Comparison of ENCODE assay signal across 1 cellular context in the genomic region with DNA sequence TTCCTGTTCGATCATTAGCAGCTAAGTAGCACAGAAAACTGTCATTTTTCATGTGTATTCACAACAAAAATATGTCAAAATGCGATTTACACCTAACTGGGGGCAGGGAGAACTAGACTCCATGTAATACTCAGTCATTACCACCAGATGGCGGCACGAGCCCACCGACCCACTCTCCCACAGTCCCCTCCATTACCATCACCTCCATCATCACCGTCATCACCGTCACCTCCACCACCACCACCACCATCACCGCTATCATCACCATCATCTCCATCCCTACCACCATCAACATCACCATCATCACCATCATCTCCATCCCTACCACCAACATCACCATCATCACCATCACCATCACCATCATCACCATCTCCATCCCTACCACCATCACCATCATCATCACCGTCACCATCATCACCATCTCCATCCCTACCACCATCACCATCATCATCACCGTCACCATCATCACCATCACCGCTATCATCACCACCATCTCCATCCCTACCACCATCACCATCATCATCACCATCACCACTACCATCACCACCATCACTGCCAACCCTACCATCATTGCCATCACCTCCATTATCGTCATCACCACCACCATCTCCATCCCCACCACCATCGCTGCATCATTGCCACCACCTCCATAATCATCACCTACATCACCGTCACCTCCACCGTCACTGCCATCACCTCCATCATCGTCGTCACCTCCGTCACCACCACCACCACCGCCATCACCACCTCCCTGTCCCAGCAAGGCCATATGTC.
TF ChIP-seq lines count a peak whose summit lies in the region.

No MANE protein-coding gene starts in this region.

TF ChIP-seq in K562, 482 proteins besides CTCF, POLR2A, EP300 and RAD21 (continued from another document):
- TF ChIP-seq, protein P1, sequence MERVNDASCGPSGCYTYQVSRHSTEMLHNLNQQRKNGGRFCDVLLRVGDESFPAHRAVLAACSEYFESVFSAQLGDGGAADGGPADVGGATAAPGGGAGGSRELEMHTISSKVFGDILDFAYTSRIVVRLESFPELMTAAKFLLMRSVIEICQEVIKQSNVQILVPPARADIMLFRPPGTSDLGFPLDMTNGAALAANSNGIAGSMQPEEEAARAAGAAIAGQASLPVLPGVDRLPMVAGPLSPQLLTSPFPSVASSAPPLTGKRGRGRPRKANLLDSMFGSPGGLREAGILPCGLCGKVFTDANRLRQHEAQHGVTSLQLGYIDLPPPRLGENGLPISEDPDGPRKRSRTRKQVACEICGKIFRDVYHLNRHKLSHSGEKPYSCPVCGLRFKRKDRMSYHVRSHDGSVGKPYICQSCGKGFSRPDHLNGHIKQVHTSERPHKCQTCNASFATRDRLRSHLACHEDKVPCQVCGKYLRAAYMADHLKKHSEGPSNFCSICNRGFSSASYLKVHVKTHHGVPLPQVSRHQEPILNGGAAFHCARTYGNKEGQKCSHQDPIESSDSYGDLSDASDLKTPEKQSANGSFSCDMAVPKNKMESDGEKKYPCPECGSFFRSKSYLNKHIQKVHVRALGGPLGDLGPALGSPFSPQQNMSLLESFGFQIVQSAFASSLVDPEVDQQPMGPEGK (CRISPR knock-in tag; IDR thresholded peaks at IDR 0.05; ENCODE audit: borderline replicate concordance) = no peak
- no peak for TF ChIP-seq NFIX (CRISPR knock-in tag; IDR thresholded peaks at IDR 0.05; ENCODE audit: low read depth)
- TF ChIP-seq CBX1 (IDR thresholded peaks at IDR 0.05; ENCODE audit: low read depth) = no peak
- TF ChIP-seq HNRNPK (IDR thresholded peaks at IDR 0.05; ENCODE audit: low read depth, low read length, poor library complexity, severe bottlenecking) = no peak
- TF ChIP-seq ZC3H11A (IDR thresholded peaks at IDR 0.05; ENCODE audit: low read depth, low read length) = no peak
- no peak for TF ChIP-seq ZBTB8A (IDR thresholded peaks at IDR 0.05; ENCODE audit: partially characterized antibody)
- TF ChIP-seq BRD4 (IDR thresholded peaks at IDR 0.05) = no peak
- TF ChIP-seq ZNF436 (CRISPR knock-in tag; IDR thresholded peaks at IDR 0.05) = no peak
- no peak for TF ChIP-seq EWSR1 (IDR thresholded peaks at IDR 0.05; ENCODE audit: borderline replicate concordance, low read depth, partially characterized antibody)
- TF ChIP-seq ZNF184 (CRISPR knock-in tag; IDR thresholded peaks at IDR 0.05) = no peak
- TF ChIP-seq CSDE1 (IDR thresholded peaks at IDR 0.05) = peak in 1 of 2 experiments; percentile 34; a peak in 1 of 4 replicates
- no peak for TF ChIP-seq MEF2D (tag; conservative IDR thresholded peaks at IDR 0.05; ENCODE audit: low read depth)
- TF ChIP-seq PRPF4 (IDR thresholded peaks at IDR 0.05; ENCODE audit: insufficient read depth, low read depth, low read length, poor library complexity, severe bottlenecking) = no peak
- no peak for TF ChIP-seq POLR2H (tag; IDR thresholded peaks at IDR 0.05; ENCODE audit: low read depth)
- TF ChIP-seq BCL6 (CRISPR knock-in tag; IDR thresholded peaks at IDR 0.05) = no peak
- TF ChIP-seq HMG20B (CRISPR knock-in tag; IDR thresholded peaks at IDR 0.05) = no peak
- TF ChIP-seq FOXK2 (conservative IDR thresholded peaks at IDR 0.05 in 1 of 2, IDR thresholded peaks at IDR 0.05 in 1 of 2; ENCODE audit: low read depth in 2 of 2) = 0 out of 4 replicates have a peak, but pooled peaks of 1 of the 2 experiments have one; percentile 46
- no peak for TF ChIP-seq SIX5 (IDR thresholded peaks at IDR 0.05; ENCODE audit: borderline replicate concordance in 1 of 2, insufficient read depth in 1 of 2, low read depth in 1 of 2, low read length in 2 of 2)
- no peak for TF ChIP-seq ZNF140 (CRISPR knock-in tag; IDR thresholded peaks at IDR 0.05)
- TF ChIP-seq POU5F1 (IDR thresholded peaks at IDR 0.05; ENCODE audit: borderline replicate concordance, low read depth, low read length, partially characterized antibody) = no peak
- no peak for TF ChIP-seq FOXM1 (IDR thresholded peaks at IDR 0.05; ENCODE audit: low read depth)
- TF ChIP-seq FOXM1 (CRISPR knock-in tag; IDR thresholded peaks at IDR 0.05; ENCODE audit: low read depth) = no peak
- TF ChIP-seq FOSL1 (tag; conservative IDR thresholded peaks at IDR 0.05) = no peak
- TF ChIP-seq CREB1 (IDR thresholded peaks at IDR 0.05) = peak; percentile 17; the same call in 1 of the 2 replicates
- TF ChIP-seq CREB1 (CRISPR knock-in tag; IDR thresholded peaks at IDR 0.05) = no peak
- no peak for TF ChIP-seq POLR3A (IDR thresholded peaks at IDR 0.05; ENCODE audit: borderline replicate concordance, extremely low read depth, insufficient read depth, insufficient read length)
- TF ChIP-seq, protein P2, sequence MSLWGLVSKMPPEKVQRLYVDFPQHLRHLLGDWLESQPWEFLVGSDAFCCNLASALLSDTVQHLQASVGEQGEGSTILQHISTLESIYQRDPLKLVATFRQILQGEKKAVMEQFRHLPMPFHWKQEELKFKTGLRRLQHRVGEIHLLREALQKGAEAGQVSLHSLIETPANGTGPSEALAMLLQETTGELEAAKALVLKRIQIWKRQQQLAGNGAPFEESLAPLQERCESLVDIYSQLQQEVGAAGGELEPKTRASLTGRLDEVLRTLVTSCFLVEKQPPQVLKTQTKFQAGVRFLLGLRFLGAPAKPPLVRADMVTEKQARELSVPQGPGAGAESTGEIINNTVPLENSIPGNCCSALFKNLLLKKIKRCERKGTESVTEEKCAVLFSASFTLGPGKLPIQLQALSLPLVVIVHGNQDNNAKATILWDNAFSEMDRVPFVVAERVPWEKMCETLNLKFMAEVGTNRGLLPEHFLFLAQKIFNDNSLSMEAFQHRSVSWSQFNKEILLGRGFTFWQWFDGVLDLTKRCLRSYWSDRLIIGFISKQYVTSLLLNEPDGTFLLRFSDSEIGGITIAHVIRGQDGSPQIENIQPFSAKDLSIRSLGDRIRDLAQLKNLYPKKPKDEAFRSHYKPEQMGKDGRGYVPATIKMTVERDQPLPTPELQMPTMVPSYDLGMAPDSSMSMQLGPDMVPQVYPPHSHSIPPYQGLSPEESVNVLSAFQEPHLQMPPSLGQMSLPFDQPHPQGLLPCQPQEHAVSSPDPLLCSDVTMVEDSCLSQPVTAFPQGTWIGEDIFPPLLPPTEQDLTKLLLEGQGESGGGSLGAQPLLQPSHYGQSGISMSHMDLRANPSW (CRISPR knock-in tag; IDR thresholded peaks at IDR 0.05) = no peak
- TF ChIP-seq, protein P3, sequence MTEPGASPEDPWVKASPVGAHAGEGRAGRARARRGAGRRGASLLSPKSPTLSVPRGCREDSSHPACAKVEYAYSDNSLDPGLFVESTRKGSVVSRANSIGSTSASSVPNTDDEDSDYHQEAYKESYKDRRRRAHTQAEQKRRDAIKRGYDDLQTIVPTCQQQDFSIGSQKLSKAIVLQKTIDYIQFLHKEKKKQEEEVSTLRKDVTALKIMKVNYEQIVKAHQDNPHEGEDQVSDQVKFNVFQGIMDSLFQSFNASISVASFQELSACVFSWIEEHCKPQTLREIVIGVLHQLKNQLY (CRISPR knock-in tag; conservative IDR thresholded peaks at IDR 0.05) = no peak
- no peak for TF ChIP-seq SRSF7 (optimal IDR thresholded peaks at IDR 0.05; ENCODE audit: low read depth, low read length)
- TF ChIP-seq HCFC1 (IDR thresholded peaks at IDR 0.05; ENCODE audit: low read depth, low read length) = no peak
- no peak for TF ChIP-seq BACH1 (tag; IDR thresholded peaks at IDR 0.05)
- no peak for TF ChIP-seq NR3C1 (CRISPR knock-in tag; IDR thresholded peaks at IDR 0.05)
- TF ChIP-seq, protein P4, sequence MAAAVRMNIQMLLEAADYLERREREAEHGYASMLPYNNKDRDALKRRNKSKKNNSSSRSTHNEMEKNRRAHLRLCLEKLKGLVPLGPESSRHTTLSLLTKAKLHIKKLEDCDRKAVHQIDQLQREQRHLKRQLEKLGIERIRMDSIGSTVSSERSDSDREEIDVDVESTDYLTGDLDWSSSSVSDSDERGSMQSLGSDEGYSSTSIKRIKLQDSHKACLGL (CRISPR knock-in tag; IDR thresholded peaks at IDR 0.05; ENCODE audit: borderline replicate concordance, poor library complexity, severe bottlenecking) = no peak
- TF ChIP-seq CC2D1A (IDR thresholded peaks at IDR 0.05) = peak; percentile 95
- TF ChIP-seq, protein P5, sequence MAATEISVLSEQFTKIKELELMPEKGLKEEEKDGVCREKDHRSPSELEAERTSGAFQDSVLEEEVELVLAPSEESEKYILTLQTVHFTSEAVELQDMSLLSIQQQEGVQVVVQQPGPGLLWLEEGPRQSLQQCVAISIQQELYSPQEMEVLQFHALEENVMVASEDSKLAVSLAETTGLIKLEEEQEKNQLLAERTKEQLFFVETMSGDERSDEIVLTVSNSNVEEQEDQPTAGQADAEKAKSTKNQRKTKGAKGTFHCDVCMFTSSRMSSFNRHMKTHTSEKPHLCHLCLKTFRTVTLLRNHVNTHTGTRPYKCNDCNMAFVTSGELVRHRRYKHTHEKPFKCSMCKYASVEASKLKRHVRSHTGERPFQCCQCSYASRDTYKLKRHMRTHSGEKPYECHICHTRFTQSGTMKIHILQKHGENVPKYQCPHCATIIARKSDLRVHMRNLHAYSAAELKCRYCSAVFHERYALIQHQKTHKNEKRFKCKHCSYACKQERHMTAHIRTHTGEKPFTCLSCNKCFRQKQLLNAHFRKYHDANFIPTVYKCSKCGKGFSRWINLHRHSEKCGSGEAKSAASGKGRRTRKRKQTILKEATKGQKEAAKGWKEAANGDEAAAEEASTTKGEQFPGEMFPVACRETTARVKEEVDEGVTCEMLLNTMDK (IDR thresholded peaks at IDR 0.05; ENCODE audit: borderline replicate concordance, insufficient read depth, low read depth, low read length, poor library complexity, severe bottlenecking) = no peak
- TF ChIP-seq XRCC5 (IDR thresholded peaks at IDR 0.05; ENCODE audit: low read depth, low read length) = no peak
- TF ChIP-seq MCM7 (IDR thresholded peaks at IDR 0.05) = peak in 1 of 2 experiments; percentile 79; a peak in 1 of 4 replicates
- TF ChIP-seq, protein P6, sequence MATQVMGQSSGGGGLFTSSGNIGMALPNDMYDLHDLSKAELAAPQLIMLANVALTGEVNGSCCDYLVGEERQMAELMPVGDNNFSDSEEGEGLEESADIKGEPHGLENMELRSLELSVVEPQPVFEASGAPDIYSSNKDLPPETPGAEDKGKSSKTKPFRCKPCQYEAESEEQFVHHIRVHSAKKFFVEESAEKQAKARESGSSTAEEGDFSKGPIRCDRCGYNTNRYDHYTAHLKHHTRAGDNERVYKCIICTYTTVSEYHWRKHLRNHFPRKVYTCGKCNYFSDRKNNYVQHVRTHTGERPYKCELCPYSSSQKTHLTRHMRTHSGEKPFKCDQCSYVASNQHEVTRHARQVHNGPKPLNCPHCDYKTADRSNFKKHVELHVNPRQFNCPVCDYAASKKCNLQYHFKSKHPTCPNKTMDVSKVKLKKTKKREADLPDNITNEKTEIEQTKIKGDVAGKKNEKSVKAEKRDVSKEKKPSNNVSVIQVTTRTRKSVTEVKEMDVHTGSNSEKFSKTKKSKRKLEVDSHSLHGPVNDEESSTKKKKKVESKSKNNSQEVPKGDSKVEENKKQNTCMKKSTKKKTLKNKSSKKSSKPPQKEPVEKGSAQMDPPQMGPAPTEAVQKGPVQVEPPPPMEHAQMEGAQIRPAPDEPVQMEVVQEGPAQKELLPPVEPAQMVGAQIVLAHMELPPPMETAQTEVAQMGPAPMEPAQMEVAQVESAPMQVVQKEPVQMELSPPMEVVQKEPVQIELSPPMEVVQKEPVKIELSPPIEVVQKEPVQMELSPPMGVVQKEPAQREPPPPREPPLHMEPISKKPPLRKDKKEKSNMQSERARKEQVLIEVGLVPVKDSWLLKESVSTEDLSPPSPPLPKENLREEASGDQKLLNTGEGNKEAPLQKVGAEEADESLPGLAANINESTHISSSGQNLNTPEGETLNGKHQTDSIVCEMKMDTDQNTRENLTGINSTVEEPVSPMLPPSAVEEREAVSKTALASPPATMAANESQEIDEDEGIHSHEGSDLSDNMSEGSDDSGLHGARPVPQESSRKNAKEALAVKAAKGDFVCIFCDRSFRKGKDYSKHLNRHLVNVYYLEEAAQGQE (CRISPR knock-in tag; IDR thresholded peaks at IDR 0.05; ENCODE audit: low read depth) = no peak
- TF ChIP-seq MYC (IDR thresholded peaks at IDR 0.05; ENCODE audit: low read depth, low read length) = no peak
- no peak for TF ChIP-seq MYC (CRISPR knock-in tag; IDR thresholded peaks at IDR 0.05; ENCODE audit: borderline replicate concordance, low read depth)
- no peak for TF ChIP-seq MCM5 (IDR thresholded peaks at IDR 0.05; ENCODE audit: low read depth)
- no peak for TF ChIP-seq HEY1 (CRISPR knock-in tag; IDR thresholded peaks at IDR 0.05; ENCODE audit: borderline replicate concordance)
- TF ChIP-seq TOE1 (IDR thresholded peaks at IDR 0.05; ENCODE audit: borderline replicate concordance) = peak; percentile 71
- no peak for TF ChIP-seq TOE1 (CRISPR knock-in tag; IDR thresholded peaks at IDR 0.05; ENCODE audit: borderline replicate concordance, low read depth)
- no peak for TF ChIP-seq TEAD4 (IDR thresholded peaks at IDR 0.05; ENCODE audit: low read length)
- TF ChIP-seq TEAD4 (CRISPR knock-in tag; IDR thresholded peaks at IDR 0.05; ENCODE audit: borderline replicate concordance) = no peak
- no peak for TF ChIP-seq TCF3 (CRISPR knock-in tag; IDR thresholded peaks at IDR 0.05)
- peak in 1 of 3 experiments; percentile 54 for TF ChIP-seq YY1 (IDR thresholded peaks at IDR 0.05; ENCODE audit: borderline replicate concordance in 1 of 3, control insufficient read depth in 1 of 3, extremely low read depth in 1 of 3, insufficient read depth in 3 of 3, insufficient read length in 1 of 3, insufficient replicate concordance in 2 of 3, low read depth in 1 of 3, low read length in 2 of 3)
- TF ChIP-seq ZBTB17 (CRISPR knock-in tag; IDR thresholded peaks at IDR 0.05) = no peak
- no peak for TF ChIP-seq ZNF324 (CRISPR knock-in tag; IDR thresholded peaks at IDR 0.05)
- TF ChIP-seq CREBBP (IDR thresholded peaks at IDR 0.05; ENCODE audit: low read depth, low read length) = no peak
- TF ChIP-seq ELF2 (CRISPR knock-in tag; IDR thresholded peaks at IDR 0.05) = no peak
- TF ChIP-seq, protein P7, sequence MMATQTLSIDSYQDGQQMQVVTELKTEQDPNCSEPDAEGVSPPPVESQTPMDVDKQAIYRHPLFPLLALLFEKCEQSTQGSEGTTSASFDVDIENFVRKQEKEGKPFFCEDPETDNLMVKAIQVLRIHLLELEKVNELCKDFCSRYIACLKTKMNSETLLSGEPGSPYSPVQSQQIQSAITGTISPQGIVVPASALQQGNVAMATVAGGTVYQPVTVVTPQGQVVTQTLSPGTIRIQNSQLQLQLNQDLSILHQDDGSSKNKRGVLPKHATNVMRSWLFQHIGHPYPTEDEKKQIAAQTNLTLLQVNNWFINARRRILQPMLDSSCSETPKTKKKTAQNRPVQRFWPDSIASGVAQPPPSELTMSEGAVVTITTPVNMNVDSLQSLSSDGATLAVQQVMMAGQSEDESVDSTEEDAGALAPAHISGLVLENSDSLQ (IDR thresholded peaks at IDR 0.05) = 0 out of 2 replicates have a peak, but pooled peaks have one; percentile 33
- TF ChIP-seq SNIP1 (IDR thresholded peaks at IDR 0.05; ENCODE audit: low read depth) = no peak
- peak; percentile 23 for TF ChIP-seq NCOA4 (IDR thresholded peaks at IDR 0.05; ENCODE audit: partially characterized antibody)
- TF ChIP-seq, protein P8, sequence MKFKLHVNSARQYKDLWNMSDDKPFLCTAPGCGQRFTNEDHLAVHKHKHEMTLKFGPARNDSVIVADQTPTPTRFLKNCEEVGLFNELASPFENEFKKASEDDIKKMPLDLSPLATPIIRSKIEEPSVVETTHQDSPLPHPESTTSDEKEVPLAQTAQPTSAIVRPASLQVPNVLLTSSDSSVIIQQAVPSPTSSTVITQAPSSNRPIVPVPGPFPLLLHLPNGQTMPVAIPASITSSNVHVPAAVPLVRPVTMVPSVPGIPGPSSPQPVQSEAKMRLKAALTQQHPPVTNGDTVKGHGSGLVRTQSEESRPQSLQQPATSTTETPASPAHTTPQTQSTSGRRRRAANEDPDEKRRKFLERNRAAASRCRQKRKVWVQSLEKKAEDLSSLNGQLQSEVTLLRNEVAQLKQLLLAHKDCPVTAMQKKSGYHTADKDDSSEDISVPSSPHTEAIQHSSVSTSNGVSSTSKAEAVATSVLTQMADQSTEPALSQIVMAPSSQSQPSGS (CRISPR knock-in tag; IDR thresholded peaks at IDR 0.05) = no peak
